Comparison of ENCODE assay signal across 1 cellular context in genomic region chr13:19605161-19605955, GRCh38.
TF ChIP-seq lines count a peak whose summit lies in the region.

No MANE protein-coding gene starts in this region.

TF ChIP-seq in IMR-90, 13 proteins besides CTCF, POLR2A, EP300 and RAD21:
- TF ChIP-seq RCOR1 (IDR thresholded peaks at IDR 0.05; ENCODE audit: insufficient replicate concordance, low read length), result no peak
- no peak for TF ChIP-seq BHLHE40 (IDR thresholded peaks at IDR 0.05; ENCODE audit: low read depth, low read length)
- TF ChIP-seq, protein P1, sequence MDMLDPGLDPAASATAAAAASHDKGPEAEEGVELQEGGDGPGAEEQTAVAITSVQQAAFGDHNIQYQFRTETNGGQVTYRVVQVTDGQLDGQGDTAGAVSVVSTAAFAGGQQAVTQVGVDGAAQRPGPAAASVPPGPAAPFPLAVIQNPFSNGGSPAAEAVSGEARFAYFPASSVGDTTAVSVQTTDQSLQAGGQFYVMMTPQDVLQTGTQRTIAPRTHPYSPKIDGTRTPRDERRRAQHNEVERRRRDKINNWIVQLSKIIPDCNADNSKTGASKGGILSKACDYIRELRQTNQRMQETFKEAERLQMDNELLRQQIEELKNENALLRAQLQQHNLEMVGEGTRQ (IDR thresholded peaks at IDR 0.05; ENCODE audit: low read depth, low read length), result no peak
- no peak for TF ChIP-seq ELK1 (IDR thresholded peaks at IDR 0.05; ENCODE audit: borderline replicate concordance, low read depth, low read length)
- TF ChIP-seq SMC3 (IDR thresholded peaks at IDR 0.05; ENCODE audit: low read depth, low read length), result no peak
- TF ChIP-seq CHD1 (IDR thresholded peaks at IDR 0.05; ENCODE audit: low read depth, low read length), result no peak
- no peak for TF ChIP-seq MAFK (IDR thresholded peaks at IDR 0.05; ENCODE audit: low read depth, low read length)
- TF ChIP-seq CEBPB (IDR thresholded peaks at IDR 0.05; ENCODE audit: low read depth, low read length), result no peak
- no peak for TF ChIP-seq NFE2L2 (IDR thresholded peaks at IDR 0.05; ENCODE audit: low read depth, low read length)
- TF ChIP-seq MXI1 (IDR thresholded peaks at IDR 0.05; ENCODE audit: borderline replicate concordance, low read depth, low read length), result no peak
- TF ChIP-seq MAZ (IDR thresholded peaks at IDR 0.05; ENCODE audit: borderline replicate concordance, low read depth, low read length), result no peak
- TF ChIP-seq FOS (IDR thresholded peaks at IDR 0.05; ENCODE audit: low read depth, low read length), result no peak
- no peak for TF ChIP-seq RFX5 (IDR thresholded peaks at IDR 0.05; ENCODE audit: low read depth, low read length)
TF ChIP-seq in IMR-90: peak in this region for 0.
